Comparison of ENCODE assay signal across 12 cellular contexts in the genomic region with DNA sequence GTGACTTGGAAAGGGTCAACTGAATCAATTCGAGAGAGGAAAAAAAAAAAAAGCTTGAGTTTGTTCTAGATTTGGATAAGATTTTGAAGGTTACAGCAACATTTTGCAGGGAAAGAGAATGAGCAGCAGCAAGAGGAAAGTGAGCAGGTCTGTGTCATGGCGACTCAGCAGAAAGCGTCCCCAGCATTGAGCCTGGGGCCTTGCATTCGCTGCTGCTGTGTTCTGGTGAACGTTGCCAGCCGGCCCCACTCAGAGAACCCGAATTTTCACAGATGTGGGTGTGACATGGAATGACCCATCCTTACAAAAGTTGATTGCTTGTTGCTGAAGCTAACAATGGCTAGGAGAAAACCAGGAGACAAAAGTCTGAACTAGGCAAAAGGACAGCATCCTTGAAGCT. TPM values are rescaled to one million over a fixed set of nuclear protein-coding genes. Genes with fewer than 3 reads are reported as not detected.
DNase-seq lines count a peak whose midpoint lies in the region; ATAC-seq, FAIRE-seq and TF ChIP-seq lines count a peak whose summit lies in the region.
"Not testable (repeated sequence)": the region's sequence is repeated elsewhere in the genome, so short reads cannot be mapped to it uniquely, and the experiment has no call there.
"Had no signal": no experiment of that assay in that cellular context is flagged by ENCODE, and none has a peak within 500 bp of the region (broad histone marks: within the 10 kb centered on the region; RNA-seq: fewer than 3 reads in every experiment).

No MANE protein-coding gene starts in this region.

- not testable (repeated sequence) for H3K4ac ChIP-seq in IMR-90 (ENCODE audit: low read depth, low read length)

- not testable (repeated sequence) for H3K4me1 ChIP-seq in IMR-90 (ENCODE audit: control insufficient read depth, insufficient read depth, low read length); SJSA1 (replicated peaks); keratinocyte (ENCODE audit: control insufficient read depth, extremely low read depth, insufficient read depth, low read length); neural progenitor cell

- TF ChIP-seq CTCF in IMR-90 (conservative IDR thresholded peaks at IDR 0.05; ENCODE audit: low read depth, low read length); bronchial epithelial cell (IDR thresholded peaks at IDR 0.05; ENCODE audit: insufficient read depth, low read length, severe bottlenecking); keratinocyte (optimal IDR thresholded peaks at IDR 0.05 in 1 of 3, IDR thresholded peaks at IDR 0.05 in 1 of 3, conservative IDR thresholded peaks at IDR 0.05 in 1 of 3; ENCODE audit: extremely low read depth in 1 of 3, insufficient read depth in 2 of 3, low read length in 3 of 3); neural progenitor cell (IDR thresholded peaks at IDR 0.05); type B pancreatic cell (conservative IDR thresholded peaks at IDR 0.05): not testable (repeated sequence)

- not testable (repeated sequence) for BruUV-seq in IMR-90 (replicated peaks; lab: Mats Ljungman, UMichigan)

- H2AK9ac ChIP-seq in IMR-90 (replicated peaks; ENCODE audit: low read depth, low read length, poor library complexity): not testable (repeated sequence)

- H3K27ac Mint-ChIP-seq in neural progenitor cell, type B pancreatic cell: not testable (repeated sequence)

- ATAC-seq in IMR-90 (ENCODE audit: low read depth): not testable (repeated sequence)

- H3K14ac ChIP-seq in IMR-90 (replicated peaks; ENCODE audit: low read depth, low read length): 0 out of 2 replicates have a peak overlapping the region, but pooled peaks have one; percentile 29

- H2AFZ ChIP-seq in IMR-90 (replicated peaks; ENCODE audit: low read length, poor library complexity); keratinocyte (ENCODE audit: control insufficient read depth, low read length): not testable (repeated sequence)
- H2AFZ ChIP-seq in neural progenitor cell (replicated peaks): peak overlapping the region; percentile 72

- in situ Hi-C loops in IMR-90 (cut with MboI; ENCODE audit: low sequenced_read_pairs): not testable (repeated sequence)

- 0 out of 2 replicates have a peak overlapping the region, but pooled peaks have one; percentile 35 for H2BK20ac ChIP-seq in IMR-90 (ENCODE audit: low read depth, low read length)

- H3K9ac ChIP-seq in IMR-90 (ENCODE audit: low read depth, low read length); keratinocyte (ENCODE audit: control insufficient read depth, extremely low read depth, insufficient read depth, low read length); neural progenitor cell: not testable (repeated sequence)

- not testable (repeated sequence) for H3K4me3 Mint-ChIP-seq in neural progenitor cell, type B pancreatic cell

- DNase-seq in ELF-1 (ENCODE audit: low read depth, low spot score) (peak; percentile 41), SJSA1 (ENCODE audit: low read depth in 1 of 2, low spot score in 2 of 2) (peak in 1 of 2 experiments; percentile 16), erythroblast (lab: John Stamatoyannopoulos, UW) (peak; percentile 8 to 37), type B pancreatic cell (ENCODE audit: extremely low spot score, unreplicated experiment) (peak; percentile 37)
- not testable (repeated sequence) for DNase-seq in IMR-90; bronchial epithelial cell (ENCODE audit: low read depth); keratinocyte (ENCODE audit: low read depth, low spot score); neural progenitor cell (ENCODE audit: low spot score)

- peak; percentile 68 for FAIRE-seq in bronchial epithelial cell (lab: Jason Lieb, UNC)
- FAIRE-seq in keratinocyte (lab: Jason Lieb, UNC): peak; percentile 39

- not testable (repeated sequence) for H4K5ac ChIP-seq in IMR-90 (ENCODE audit: low read depth, low read length)

- intact Hi-C loops in IMR-90 (cut with micrococcal nuclease): not testable (repeated sequence)

- H4K8ac ChIP-seq in IMR-90 (ENCODE audit: low read depth in 2 of 2, low read length in 2 of 2): not testable (repeated sequence)

- dilution Hi-C loops in IMR-90 (cut with HindIII; ENCODE audit: low sequenced_read_pairs, unreplicated experiment): not testable (repeated sequence)
- dilution Hi-C loops in keratinocyte (cut with MboI; ENCODE audit: extremely low pct_ligation_motif_present, low sequenced_read_pairs): loop anchor here (25.0 kb wide), 1 partner anchor 173 kb away; no protein-coding TSS in a partner anchor

- CTCF ChIA-PET in IMR-90 (lab: Yijun Ruan, JAX): interaction anchor here (0.6 kb wide), 2 partner anchors 155 to 646 kb away, joined by 3 to 4 read pairs; no protein-coding TSS in a partner anchor

- not testable (repeated sequence) for H3K23ac ChIP-seq in IMR-90 (ENCODE audit: low read depth, low read length)

- H3K79me1 ChIP-seq in IMR-90 (ENCODE audit: low read depth in 1 of 2, low read length in 2 of 2): not testable (repeated sequence)

- H4K20me1 ChIP-seq in IMR-90 (ENCODE audit: insufficient read depth, low read length); keratinocyte (ENCODE audit: control insufficient read depth, extremely low read depth, insufficient read depth, low read length); neural progenitor cell (ENCODE audit: low read depth): not testable (repeated sequence)

- peaks cover 11% of the 10 kb centered on the region for H3K27me3 Mint-ChIP-seq in neural progenitor cell (ENCODE audit: insufficient read depth, low read depth)
- not testable (repeated sequence) for H3K27me3 Mint-ChIP-seq in type B pancreatic cell

- H3K27me3 ChIP-seq in IMR-90 (ENCODE audit: control insufficient read depth, insufficient read depth, low read length); SJSA1 (replicated peaks); bronchial epithelial cell (ENCODE audit: control insufficient read depth, insufficient read depth, low read length); keratinocyte (ENCODE audit: control insufficient read depth, extremely low read depth, insufficient read depth, low read length); neural progenitor cell: not testable (repeated sequence)

- TF ChIP-seq RAD21 in IMR-90 (IDR thresholded peaks at IDR 0.05; ENCODE audit: low read length): not testable (repeated sequence)

- H4K91ac ChIP-seq in IMR-90 (ENCODE audit: insufficient read depth, low read depth, low read length): not testable (repeated sequence)

- H3K79me2 ChIP-seq in keratinocyte (ENCODE audit: control insufficient read depth, insufficient read depth, low read length); neural progenitor cell (ENCODE audit: low read depth): not testable (repeated sequence)

- not testable (repeated sequence) for H3K9me3 ChIP-seq in IMR-90 (ENCODE audit: control insufficient read depth, insufficient read depth, low read length); SJSA1 (replicated peaks); keratinocyte (ENCODE audit: control insufficient read depth, low read depth, low read length); neural progenitor cell (ENCODE audit: low read depth)

- 71% methylated on average over 1 of the region's 7 CpGs; no CpG with 5 or more reads in 1 of the 2 experiments for WGBS in IMR-90 (ENCODE audit: extremely low coverage in 2 of 2, insufficient read length in 1 of 2), 2 experiments

- not testable (repeated sequence) for H3K4me1 Mint-ChIP-seq in neural progenitor cell
- H3K4me1 Mint-ChIP-seq in type B pancreatic cell (ENCODE audit: unreplicated experiment): peaks cover 12% of the 10 kb centered on the region

- not testable (repeated sequence) for H3K36me3 ChIP-seq in IMR-90 (ENCODE audit: control insufficient read depth, insufficient read depth, low read length); SJSA1; bronchial epithelial cell (ENCODE audit: control insufficient read depth, insufficient read depth, low read length); keratinocyte (ENCODE audit: control insufficient read depth in 2 of 2, extremely low read depth in 1 of 2, insufficient read depth in 2 of 2, low read length in 2 of 2); neural progenitor cell

- H2AK5ac ChIP-seq in IMR-90 (ENCODE audit: low read depth, low read length): not testable (repeated sequence)

- H3K9me3 Mint-ChIP-seq in neural progenitor cell: peaks cover 14% of the 10 kb centered on the region
- not testable (repeated sequence) for H3K9me3 Mint-ChIP-seq in type B pancreatic cell

- H3K27ac ChIP-seq in IMR-90 (ENCODE audit: insufficient read depth, low read length); keratinocyte (ENCODE audit: control insufficient read depth, insufficient read depth, low read length); neural progenitor cell: not testable (repeated sequence)
- peak overlapping the region; percentile 17; the same call in 1 of the 2 replicates for H3K27ac ChIP-seq in SJSA1

- H3F3A ChIP-seq in neural progenitor cell (ENCODE audit: low read depth): not testable (repeated sequence)

- not testable (repeated sequence) for H2BK15ac ChIP-seq in IMR-90 (ENCODE audit: low read depth, low read length)

- not testable (repeated sequence) for H3K4me3 ChIP-seq in IMR-90 (ENCODE audit: insufficient read depth, low read depth, low read length); SJSA1; bronchial epithelial cell (ENCODE audit: low read depth, low read length); keratinocyte (ENCODE audit: control insufficient read depth in 2 of 3, extremely low read depth in 1 of 3, insufficient read depth in 2 of 3, low read depth in 1 of 3, low read length in 3 of 3); neural progenitor cell

- H3K36me3 Mint-ChIP-seq in neural progenitor cell, type B pancreatic cell: not testable (repeated sequence)

- not testable (repeated sequence) for H3K9me1 ChIP-seq in IMR-90 (ENCODE audit: insufficient read depth, low read length); keratinocyte (ENCODE audit: control insufficient read depth, extremely low read depth, insufficient read depth, low read length)

- H3K4me2 ChIP-seq in IMR-90 (ENCODE audit: low read depth, low read length); keratinocyte (ENCODE audit: control insufficient read depth, extremely low read depth, insufficient read depth, low read depth, low read length); neural progenitor cell: not testable (repeated sequence)

- POLR2A ChIA-PET in IMR-90 (lab: Charles Lee; ENCODE audit: unreplicated experiment): not testable (repeated sequence)

- not testable (repeated sequence) for H3K18ac ChIP-seq in IMR-90 (ENCODE audit: low read depth, low read length)

- H2BK120ac ChIP-seq in IMR-90 (ENCODE audit: low read depth, low read length): peak overlapping the region; percentile 38; the same call in 1 of the 2 replicates

- H3K56ac ChIP-seq in IMR-90 (ENCODE audit: extremely low read depth, insufficient read depth, low read length): not testable (repeated sequence)

- not testable (repeated sequence) for TF ChIP-seq POLR2A in IMR-90 (IDR thresholded peaks at IDR 0.05; ENCODE audit: low read depth, low read length); erythroblast (IDR thresholded peaks at IDR 0.05; ENCODE audit: low read length)

- not testable (repeated sequence) for H2BK5ac ChIP-seq in IMR-90 (ENCODE audit: low read depth, low read length, poor library complexity, severe bottlenecking)

RNA-seq across cellular contexts. Expression of gene LYZL1, which starts 21.6 kb away (rescaled TPM):
- total RNA-seq in IMR-90 (2012; rRNA removed) (not detected in 2 replicates), bronchial epithelial cell (not detected in 2 replicates), neural progenitor cell (ENCODE audit: low replicate concordance) (not detected in 2 replicates), type B pancreatic cell (ENCODE audit: low replicate concordance) (not detected in 2 replicates)
- polyA plus RNA-seq in IMR-90 (2012; rRNA removed) (not detected in 2 replicates), keratinocyte (not detected in 3 replicates)
- polyA plus RNA-seq in IMR-90 (2012; cell fraction: cytosol; rRNA removed): not detected in 2 replicates
- polyA plus RNA-seq in IMR-90 (2012; cell fraction: nucleus; rRNA removed; ENCODE audit: low replicate concordance): not detected in 2 replicates
- not detected in 2 replicates for total RNA-seq in SJSA1 (2014; rRNA removed; shearing (Covaris generic))
- not detected for polyA plus RNA-seq in keratinocyte (2011; ENCODE audit: low read depth)
- not detected in 2 replicates for polyA plus RNA-seq in keratinocyte (2011; cell fraction: cytosol; rRNA removed)
- not detected in 2 replicates for polyA plus RNA-seq in keratinocyte (2011; cell fraction: nucleus; rRNA removed)
- not detected in 2 replicates for polyA plus RNA-seq in keratinocyte (2012; ENCODE audit: low replicate concordance)
- not detected in 3 replicates for polyA minus RNA-seq in keratinocyte
- polyA minus RNA-seq in keratinocyte (2011; cell fraction: cytosol; rRNA and poly(A)+ RNA removed): not detected
- not detected in 2 replicates for polyA minus RNA-seq in keratinocyte (2011; cell fraction: nucleus; rRNA and poly(A)+ RNA removed)
- total RNA-seq: Calu3; CD8-positive, alpha-beta memory T cell had no signal
- polyA plus RNA-seq: CD14-positive monocyte; CD8-positive, alpha-beta memory T cell; IgD-negative memory B cell had no signal
